In genomic region chr14:102088012-102088792, GRCh38 we compare ENCODE assay signal across 1 cellular context.
TF ChIP-seq lines count a peak whose summit lies in the region.

No MANE protein-coding gene starts in this region.

TF ChIP-seq in GM12878, 131 proteins besides CTCF, POLR2A, EP300 and RAD21 (continued from another document):
- TF ChIP-seq ZNF687 (IDR thresholded peaks at IDR 0.05) (peak; percentile 87), ETV6 (conservative IDR thresholded peaks at IDR 0.05 in 1 of 2, IDR thresholded peaks at IDR 0.05 in 1 of 2; ENCODE audit: borderline replicate concordance in 1 of 2, low read depth in 1 of 2) (peak in 1 of 2 experiments; percentile 66; a peak in 2 of 4 replicates), TCF12 (IDR thresholded peaks at IDR 0.05; ENCODE audit: low read depth, low read length) (0 out of 2 replicates have a peak, but pooled peaks have one; percentile 10), MTA3 (IDR thresholded peaks at IDR 0.05; ENCODE audit: borderline replicate concordance, low read length) (peak; percentile 4; the same call in 1 of the 2 replicates), EGR1 (IDR thresholded peaks at IDR 0.05; ENCODE audit: borderline replicate concordance in 1 of 2, low read depth in 2 of 2, low read length in 2 of 2) (peak in 1 of 2 experiments; percentile 22; a peak in 1 of 3 replicates), HCFC1 (IDR thresholded peaks at IDR 0.05; ENCODE audit: low read length) (no peak), LARP7 (IDR thresholded peaks at IDR 0.05) (peak; percentile 39; the same call in 1 of the 2 replicates), IKZF1 (conservative IDR thresholded peaks at IDR 0.05) (peak; percentile 84), HSF1 (IDR thresholded peaks at IDR 0.05; ENCODE audit: low read depth, low read length) (0 out of 2 replicates have a peak, but pooled peaks have one; percentile 27), NR2C2 (IDR thresholded peaks at IDR 0.05; ENCODE audit: borderline replicate concordance, control insufficient read depth, insufficient read length, low read depth) (no peak), MEF2B (IDR thresholded peaks at IDR 0.05; ENCODE audit: partially characterized antibody, poor library complexity, severe bottlenecking) (peak; percentile 57), MXI1 (IDR thresholded peaks at IDR 0.05; ENCODE audit: low read depth, low read length) (peak; percentile 71), ZBTB40 (IDR thresholded peaks at IDR 0.05; ENCODE audit: borderline replicate concordance) (peak; percentile 18; the same call in 1 of the 2 replicates), NR2F1 (conservative IDR thresholded peaks at IDR 0.05) (0 out of 2 replicates have a peak, but pooled peaks have one; percentile 33), GABPA (IDR thresholded peaks at IDR 0.05; ENCODE audit: low read depth) (0 out of 2 replicates have a peak, but pooled peaks have one; percentile 36), BCL3 (IDR thresholded peaks at IDR 0.05; ENCODE audit: borderline replicate concordance, insufficient read depth, low read depth, low read length, poor library complexity, severe bottlenecking) (no peak), NKRF (conservative IDR thresholded peaks at IDR 0.05) (peak; percentile 61), TBL1XR1 (IDR thresholded peaks at IDR 0.05; ENCODE audit: low read depth, low read length) (no peak), POLR2AphosphoS5 (IDR thresholded peaks at IDR 0.05; ENCODE audit: low read length) (peak; percentile 62; the same call in 1 of the 2 replicates)
- TF ChIP-seq, protein P1, sequence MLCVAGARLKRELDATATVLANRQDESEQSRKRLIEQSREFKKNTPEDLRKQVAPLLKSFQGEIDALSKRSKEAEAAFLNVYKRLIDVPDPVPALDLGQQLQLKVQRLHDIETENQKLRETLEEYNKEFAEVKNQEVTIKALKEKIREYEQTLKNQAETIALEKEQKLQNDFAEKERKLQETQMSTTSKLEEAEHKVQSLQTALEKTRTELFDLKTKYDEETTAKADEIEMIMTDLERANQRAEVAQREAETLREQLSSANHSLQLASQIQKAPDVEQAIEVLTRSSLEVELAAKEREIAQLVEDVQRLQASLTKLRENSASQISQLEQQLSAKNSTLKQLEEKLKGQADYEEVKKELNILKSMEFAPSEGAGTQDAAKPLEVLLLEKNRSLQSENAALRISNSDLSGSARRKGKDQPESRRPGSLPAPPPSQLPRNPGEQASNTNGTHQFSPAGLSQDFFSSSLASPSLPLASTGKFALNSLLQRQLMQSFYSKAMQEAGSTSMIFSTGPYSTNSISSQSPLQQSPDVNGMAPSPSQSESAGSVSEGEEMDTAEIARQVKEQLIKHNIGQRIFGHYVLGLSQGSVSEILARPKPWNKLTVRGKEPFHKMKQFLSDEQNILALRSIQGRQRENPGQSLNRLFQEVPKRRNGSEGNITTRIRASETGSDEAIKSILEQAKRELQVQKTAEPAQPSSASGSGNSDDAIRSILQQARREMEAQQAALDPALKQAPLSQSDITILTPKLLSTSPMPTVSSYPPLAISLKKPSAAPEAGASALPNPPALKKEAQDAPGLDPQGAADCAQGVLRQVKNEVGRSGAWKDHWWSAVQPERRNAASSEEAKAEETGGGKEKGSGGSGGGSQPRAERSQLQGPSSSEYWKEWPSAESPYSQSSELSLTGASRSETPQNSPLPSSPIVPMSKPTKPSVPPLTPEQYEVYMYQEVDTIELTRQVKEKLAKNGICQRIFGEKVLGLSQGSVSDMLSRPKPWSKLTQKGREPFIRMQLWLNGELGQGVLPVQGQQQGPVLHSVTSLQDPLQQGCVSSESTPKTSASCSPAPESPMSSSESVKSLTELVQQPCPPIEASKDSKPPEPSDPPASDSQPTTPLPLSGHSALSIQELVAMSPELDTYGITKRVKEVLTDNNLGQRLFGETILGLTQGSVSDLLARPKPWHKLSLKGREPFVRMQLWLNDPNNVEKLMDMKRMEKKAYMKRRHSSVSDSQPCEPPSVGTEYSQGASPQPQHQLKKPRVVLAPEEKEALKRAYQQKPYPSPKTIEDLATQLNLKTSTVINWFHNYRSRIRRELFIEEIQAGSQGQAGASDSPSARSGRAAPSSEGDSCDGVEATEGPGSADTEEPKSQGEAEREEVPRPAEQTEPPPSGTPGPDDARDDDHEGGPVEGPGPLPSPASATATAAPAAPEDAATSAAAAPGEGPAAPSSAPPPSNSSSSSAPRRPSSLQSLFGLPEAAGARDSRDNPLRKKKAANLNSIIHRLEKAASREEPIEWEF (IDR thresholded peaks at IDR 0.05; ENCODE audit: insufficient replicate concordance, low read depth, low read length) = no peak
- TF ChIP-seq, protein P2, sequence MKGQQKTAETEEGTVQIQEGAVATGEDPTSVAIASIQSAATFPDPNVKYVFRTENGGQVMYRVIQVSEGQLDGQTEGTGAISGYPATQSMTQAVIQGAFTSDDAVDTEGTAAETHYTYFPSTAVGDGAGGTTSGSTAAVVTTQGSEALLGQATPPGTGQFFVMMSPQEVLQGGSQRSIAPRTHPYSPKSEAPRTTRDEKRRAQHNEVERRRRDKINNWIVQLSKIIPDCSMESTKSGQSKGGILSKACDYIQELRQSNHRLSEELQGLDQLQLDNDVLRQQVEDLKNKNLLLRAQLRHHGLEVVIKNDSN (IDR thresholded peaks at IDR 0.05; ENCODE audit: borderline replicate concordance, extremely low read length, insufficient read depth, low read depth, low read length) = peak; percentile 55
TF ChIP-seq in GM12878: peak in this region for 33.
